ENCODE assay signal across 5 cellular contexts in the genomic region with DNA sequence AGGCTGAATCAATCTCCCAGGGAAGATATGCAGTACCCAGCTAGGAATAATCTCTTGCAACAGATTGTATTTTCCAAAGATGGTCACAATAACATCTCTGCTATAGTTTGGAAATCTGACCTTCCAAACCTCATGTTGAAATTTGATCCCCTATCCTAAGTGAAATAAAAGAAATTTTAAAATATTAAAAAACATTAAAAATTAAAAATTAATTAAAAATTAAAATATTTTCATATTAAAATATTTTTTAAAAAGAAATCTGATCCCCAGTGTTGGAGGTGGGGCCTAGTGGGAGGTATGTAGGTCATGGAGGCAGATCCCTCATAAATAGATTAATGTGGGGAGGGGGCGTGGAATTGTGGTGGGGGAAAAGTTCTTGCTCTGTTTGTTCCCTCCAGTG.
"Had no signal": no experiment of that assay in that cellular context is flagged by ENCODE, and none has a peak within 500 bp of the region (broad histone marks: within the 10 kb centered on the region; RNA-seq: fewer than 3 reads in every experiment).

No MANE protein-coding gene starts in this region.

- H3K27ac ChIP-seq: HL-60 had no signal

- H3K27ac Mint-ChIP-seq: IgD-negative memory B cell had no signal

- ATAC-seq: HepG2, K562 had no signal

- H3K27me3 Mint-ChIP-seq: IgD-negative memory B cell had no signal

- H3K4me3 Mint-ChIP-seq: IgD-negative memory B cell had no signal

- DNase-seq: IMR-90 had no signal

- H3K9me3 Mint-ChIP-seq: IgD-negative memory B cell had no signal

- H3K4me3 ChIP-seq: K562 had no signal
